In the genomic region with DNA sequence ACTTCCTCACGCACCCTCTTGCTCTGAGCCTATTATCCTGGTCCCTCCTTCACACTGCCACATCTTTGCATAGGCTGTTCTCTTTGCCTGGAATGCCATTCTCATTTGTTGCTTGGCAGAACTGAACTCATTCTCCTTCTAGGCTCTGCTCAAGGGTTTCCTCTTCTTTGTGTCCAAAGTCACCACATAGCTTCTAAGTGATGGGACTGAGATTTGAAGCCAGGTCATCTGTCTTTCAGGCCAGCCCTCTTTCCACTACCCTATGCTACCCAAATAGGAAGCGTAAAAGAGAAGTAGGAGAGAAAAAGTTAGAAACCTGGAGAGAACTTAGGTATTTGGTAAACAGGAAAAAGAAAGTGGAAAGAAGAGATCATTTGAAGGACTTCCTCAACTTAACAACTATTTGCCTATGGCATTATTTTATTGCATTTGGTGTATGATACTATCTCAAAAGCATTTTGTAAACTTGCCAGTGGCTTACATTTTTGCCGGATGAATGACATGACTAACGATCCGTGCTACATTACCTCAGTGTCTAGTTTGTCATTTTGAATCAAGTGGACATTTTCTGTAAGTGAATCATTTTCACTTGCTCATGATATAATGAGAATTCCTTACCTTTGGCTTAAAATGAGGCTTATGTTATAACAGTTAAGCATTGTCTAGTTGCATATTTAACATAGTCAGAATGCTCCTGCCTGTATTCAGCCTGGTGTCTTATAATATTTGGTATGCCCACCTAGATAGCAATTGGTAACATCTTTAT, we compare ENCODE assay signal across 1 cellular context.
TF ChIP-seq lines count a peak whose summit lies in the region.

No MANE protein-coding gene starts in this region.

TF ChIP-seq in HEK293, 187 proteins besides CTCF, POLR2A, EP300 and RAD21 (continued from another document and continues in another):
- TF ChIP-seq, protein P1, sequence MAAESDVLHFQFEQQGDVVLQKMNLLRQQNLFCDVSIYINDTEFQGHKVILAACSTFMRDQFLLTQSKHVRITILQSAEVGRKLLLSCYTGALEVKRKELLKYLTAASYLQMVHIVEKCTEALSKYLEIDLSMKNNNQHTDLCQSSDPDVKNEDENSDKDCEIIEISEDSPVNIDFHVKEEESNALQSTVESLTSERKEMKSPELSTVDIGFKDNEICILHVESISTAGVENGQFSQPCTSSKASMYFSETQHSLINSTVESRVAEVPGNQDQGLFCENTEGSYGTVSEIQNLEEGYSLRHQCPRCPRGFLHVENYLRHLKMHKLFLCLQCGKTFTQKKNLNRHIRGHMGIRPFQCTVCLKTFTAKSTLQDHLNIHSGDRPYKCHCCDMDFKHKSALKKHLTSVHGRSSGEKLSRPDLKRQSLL (tag by site-specific recombination; IDR thresholded peaks at IDR 0.05) = no peak; the same call in 1 of the 2 replicates
- TF ChIP-seq ZNF792 (tag by site-specific recombination; IDR thresholded peaks at IDR 0.05) = no peak
- peak; percentile 75; the same call in 1 of the 2 replicates for TF ChIP-seq ZNF184 (tag by site-specific recombination; IDR thresholded peaks at IDR 0.05)
- TF ChIP-seq, protein P2, sequence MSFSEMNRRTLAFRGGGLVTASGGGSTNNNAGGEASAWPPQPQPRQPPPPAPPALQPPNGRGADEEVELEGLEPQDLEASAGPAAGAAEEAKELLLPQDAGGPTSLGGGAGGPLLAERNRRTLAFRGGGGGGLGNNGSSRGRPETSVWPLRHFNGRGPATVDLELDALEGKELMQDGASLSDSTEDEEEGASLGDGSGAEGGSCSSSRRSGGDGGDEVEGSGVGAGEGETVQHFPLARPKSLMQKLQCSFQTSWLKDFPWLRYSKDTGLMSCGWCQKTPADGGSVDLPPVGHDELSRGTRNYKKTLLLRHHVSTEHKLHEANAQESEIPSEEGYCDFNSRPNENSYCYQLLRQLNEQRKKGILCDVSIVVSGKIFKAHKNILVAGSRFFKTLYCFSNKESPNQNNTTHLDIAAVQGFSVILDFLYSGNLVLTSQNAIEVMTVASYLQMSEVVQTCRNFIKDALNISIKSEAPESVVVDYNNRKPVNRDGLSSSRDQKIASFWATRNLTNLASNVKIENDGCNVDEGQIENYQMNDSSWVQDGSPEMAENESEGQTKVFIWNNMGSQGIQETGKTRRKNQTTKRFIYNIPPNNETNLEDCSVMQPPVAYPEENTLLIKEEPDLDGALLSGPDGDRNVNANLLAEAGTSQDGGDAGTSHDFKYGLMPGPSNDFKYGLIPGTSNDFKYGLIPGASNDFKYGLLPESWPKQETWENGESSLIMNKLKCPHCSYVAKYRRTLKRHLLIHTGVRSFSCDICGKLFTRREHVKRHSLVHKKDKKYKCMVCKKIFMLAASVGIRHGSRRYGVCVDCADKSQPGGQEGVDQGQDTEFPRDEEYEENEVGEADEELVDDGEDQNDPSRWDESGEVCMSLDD (tag by site-specific recombination; IDR thresholded peaks at IDR 0.05) = no peak
- TF ChIP-seq, protein P3, sequence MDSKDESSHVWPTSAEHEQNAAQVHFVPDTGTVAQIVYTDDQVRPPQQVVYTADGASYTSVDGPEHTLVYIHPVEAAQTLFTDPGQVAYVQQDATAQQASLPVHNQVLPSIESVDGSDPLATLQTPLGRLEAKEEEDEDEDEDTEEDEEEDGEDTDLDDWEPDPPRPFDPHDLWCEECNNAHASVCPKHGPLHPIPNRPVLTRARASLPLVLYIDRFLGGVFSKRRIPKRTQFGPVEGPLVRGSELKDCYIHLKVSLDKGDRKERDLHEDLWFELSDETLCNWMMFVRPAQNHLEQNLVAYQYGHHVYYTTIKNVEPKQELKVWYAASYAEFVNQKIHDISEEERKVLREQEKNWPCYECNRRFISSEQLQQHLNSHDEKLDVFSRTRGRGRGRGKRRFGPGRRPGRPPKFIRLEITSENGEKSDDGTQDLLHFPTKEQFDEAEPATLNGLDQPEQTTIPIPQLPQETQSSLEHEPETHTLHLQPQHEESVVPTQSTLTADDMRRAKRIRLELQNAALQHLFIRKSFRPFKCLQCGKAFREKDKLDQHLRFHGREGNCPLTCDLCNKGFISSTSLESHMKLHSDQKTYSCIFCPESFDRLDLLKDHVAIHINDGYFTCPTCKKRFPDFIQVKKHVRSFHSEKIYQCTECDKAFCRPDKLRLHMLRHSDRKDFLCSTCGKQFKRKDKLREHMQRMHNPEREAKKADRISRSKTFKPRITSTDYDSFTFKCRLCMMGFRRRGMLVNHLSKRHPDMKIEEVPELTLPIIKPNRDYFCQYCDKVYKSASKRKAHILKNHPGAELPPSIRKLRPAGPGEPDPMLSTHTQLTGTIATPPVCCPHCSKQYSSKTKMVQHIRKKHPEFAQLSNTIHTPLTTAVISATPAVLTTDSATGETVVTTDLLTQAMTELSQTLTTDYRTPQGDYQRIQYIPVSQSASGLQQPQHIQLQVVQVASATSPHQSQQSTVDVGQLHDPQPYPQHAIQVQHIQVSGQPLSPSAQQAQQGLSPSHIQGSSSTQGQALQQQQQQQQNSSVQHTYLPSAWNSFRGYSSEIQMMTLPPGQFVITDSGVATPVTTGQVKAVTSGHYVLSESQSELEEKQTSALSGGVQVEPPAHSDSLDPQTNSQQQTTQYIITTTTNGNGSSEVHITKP (tag by site-specific recombination; IDR thresholded peaks at IDR 0.05) = 0 out of 2 replicates have a peak, but pooled peaks have one; percentile 7
- 0 out of 2 replicates have a peak, but pooled peaks have one; percentile 80 for TF ChIP-seq ZNF391 (tag by site-specific recombination; IDR thresholded peaks at IDR 0.05; ENCODE audit: borderline replicate concordance, low read depth)
- TF ChIP-seq IKZF3 (tag by site-specific recombination; IDR thresholded peaks at IDR 0.05) = peak; percentile 59
- TF ChIP-seq, protein P4, sequence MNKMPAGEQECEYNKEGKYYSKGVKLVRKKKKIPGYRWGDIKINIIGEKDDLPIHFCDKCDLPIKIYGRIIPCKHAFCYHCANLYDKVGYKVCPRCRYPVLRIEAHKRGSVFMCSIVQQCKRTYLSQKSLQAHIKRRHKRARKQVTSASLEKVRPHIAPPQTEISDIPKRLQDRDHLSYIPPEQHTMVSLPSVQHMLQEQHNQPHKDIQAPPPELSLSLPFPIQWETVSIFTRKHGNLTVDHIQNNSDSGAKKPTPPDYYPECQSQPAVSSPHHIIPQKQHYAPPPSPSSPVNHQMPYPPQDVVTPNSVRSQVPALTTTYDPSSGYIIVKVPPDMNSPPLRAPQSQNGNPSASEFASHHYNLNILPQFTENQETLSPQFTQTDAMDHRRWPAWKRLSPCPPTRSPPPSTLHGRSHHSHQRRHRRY (tag by site-specific recombination; IDR thresholded peaks at IDR 0.05) = no peak
- TF ChIP-seq ZNF10 (tag by site-specific recombination; IDR thresholded peaks at IDR 0.05) = peak; percentile 31; the same call in 1 of the 2 replicates
- TF ChIP-seq ZNF354C (tag by site-specific recombination; IDR thresholded peaks at IDR 0.05; ENCODE audit: borderline replicate concordance, low read depth) = no peak
- TF ChIP-seq FEZF1 (tag by site-specific recombination; IDR thresholded peaks at IDR 0.05) = peak; percentile 70
- TF ChIP-seq ZEB2 (tag by site-specific recombination; IDR thresholded peaks at IDR 0.05) = peak; percentile 97
- TF ChIP-seq, protein P5, sequence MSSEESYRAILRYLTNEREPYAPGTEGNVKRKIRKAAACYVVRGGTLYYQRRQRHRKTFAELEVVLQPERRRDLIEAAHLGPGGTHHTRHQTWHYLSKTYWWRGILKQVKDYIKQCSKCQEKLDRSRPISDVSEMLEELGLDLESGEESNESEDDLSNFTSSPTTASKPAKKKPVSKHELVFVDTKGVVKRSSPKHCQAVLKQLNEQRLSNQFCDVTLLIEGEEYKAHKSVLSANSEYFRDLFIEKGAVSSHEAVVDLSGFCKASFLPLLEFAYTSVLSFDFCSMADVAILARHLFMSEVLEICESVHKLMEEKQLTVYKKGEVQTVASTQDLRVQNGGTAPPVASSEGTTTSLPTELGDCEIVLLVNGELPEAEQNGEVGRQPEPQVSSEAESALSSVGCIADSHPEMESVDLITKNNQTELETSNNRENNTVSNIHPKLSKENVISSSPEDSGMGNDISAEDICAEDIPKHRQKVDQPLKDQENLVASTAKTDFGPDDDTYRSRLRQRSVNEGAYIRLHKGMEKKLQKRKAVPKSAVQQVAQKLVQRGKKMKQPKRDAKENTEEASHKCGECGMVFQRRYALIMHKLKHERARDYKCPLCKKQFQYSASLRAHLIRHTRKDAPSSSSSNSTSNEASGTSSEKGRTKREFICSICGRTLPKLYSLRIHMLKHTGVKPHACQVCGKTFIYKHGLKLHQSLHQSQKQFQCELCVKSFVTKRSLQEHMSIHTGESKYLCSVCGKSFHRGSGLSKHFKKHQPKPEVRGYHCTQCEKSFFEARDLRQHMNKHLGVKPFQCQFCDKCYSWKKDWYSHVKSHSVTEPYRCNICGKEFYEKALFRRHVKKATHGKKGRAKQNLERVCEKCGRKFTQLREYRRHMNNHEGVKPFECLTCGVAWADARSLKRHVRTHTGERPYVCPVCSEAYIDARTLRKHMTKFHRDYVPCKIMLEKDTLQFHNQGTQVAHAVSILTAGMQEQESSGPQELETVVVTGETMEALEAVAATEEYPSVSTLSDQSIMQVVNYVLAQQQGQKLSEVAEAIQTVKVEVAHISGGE (tag by site-specific recombination; conservative IDR thresholded peaks at IDR 0.05; ENCODE audit: low read depth) = no peak
- no peak for TF ChIP-seq MZF1 (tag by site-specific recombination; IDR thresholded peaks at IDR 0.05; ENCODE audit: borderline replicate concordance)
- TF ChIP-seq ZNF311 (tag by site-specific recombination; IDR thresholded peaks at IDR 0.05; ENCODE audit: borderline replicate concordance) = no peak
- no peak for TF ChIP-seq ZNF555 (tag by site-specific recombination; conservative IDR thresholded peaks at IDR 0.05)
- peak; percentile 95 for TF ChIP-seq ZNF366 (tag by site-specific recombination; conservative IDR thresholded peaks at IDR 0.05)
- TF ChIP-seq, protein P6, sequence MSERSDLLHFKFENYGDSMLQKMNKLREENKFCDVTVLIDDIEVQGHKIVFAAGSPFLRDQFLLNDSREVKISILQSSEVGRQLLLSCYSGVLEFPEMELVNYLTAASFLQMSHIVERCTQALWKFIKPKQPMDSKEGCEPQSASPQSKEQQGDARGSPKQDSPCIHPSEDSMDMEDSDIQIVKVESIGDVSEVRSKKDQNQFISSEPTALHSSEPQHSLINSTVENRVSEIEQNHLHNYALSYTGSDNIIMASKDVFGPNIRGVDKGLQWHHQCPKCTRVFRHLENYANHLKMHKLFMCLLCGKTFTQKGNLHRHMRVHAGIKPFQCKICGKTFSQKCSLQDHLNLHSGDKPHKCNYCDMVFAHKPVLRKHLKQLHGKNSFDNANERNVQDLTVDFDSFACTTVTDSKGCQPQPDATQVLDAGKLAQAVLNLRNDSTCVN (tag by site-specific recombination; optimal IDR thresholded peaks at IDR 0.05) = no peak
- TF ChIP-seq SP3 (tag by site-specific recombination; IDR thresholded peaks at IDR 0.05) = peak; percentile 58
- TF ChIP-seq, protein P7, sequence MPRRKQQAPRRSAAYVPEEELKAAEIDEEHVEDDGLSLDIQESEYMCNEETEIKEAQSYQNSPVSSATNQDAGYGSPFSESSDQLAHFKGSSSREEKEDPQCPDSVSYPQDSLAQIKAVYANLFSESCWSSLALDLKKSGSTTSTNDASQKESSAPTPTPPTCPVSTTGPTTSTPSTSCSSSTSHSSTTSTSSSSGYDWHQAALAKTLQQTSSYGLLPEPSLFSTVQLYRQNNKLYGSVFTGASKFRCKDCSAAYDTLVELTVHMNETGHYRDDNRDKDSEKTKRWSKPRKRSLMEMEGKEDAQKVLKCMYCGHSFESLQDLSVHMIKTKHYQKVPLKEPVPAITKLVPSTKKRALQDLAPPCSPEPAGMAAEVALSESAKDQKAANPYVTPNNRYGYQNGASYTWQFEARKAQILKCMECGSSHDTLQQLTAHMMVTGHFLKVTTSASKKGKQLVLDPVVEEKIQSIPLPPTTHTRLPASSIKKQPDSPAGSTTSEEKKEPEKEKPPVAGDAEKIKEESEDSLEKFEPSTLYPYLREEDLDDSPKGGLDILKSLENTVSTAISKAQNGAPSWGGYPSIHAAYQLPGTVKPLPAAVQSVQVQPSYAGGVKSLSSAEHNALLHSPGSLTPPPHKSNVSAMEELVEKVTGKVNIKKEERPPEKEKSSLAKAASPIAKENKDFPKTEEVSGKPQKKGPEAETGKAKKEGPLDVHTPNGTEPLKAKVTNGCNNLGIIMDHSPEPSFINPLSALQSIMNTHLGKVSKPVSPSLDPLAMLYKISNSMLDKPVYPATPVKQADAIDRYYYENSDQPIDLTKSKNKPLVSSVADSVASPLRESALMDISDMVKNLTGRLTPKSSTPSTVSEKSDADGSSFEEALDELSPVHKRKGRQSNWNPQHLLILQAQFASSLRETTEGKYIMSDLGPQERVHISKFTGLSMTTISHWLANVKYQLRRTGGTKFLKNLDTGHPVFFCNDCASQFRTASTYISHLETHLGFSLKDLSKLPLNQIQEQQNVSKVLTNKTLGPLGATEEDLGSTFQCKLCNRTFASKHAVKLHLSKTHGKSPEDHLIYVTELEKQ (tag by site-specific recombination; IDR thresholded peaks at IDR 0.05; ENCODE audit: borderline replicate concordance) = peak; percentile 97
- TF ChIP-seq REPIN1 (tag by site-specific recombination; IDR thresholded peaks at IDR 0.05; ENCODE audit: low read depth) = no peak
- TF ChIP-seq ZNF324 (tag by site-specific recombination; IDR thresholded peaks at IDR 0.05) = 0 out of 2 replicates have a peak, but pooled peaks have one; percentile 24
- TF ChIP-seq, protein P8, sequence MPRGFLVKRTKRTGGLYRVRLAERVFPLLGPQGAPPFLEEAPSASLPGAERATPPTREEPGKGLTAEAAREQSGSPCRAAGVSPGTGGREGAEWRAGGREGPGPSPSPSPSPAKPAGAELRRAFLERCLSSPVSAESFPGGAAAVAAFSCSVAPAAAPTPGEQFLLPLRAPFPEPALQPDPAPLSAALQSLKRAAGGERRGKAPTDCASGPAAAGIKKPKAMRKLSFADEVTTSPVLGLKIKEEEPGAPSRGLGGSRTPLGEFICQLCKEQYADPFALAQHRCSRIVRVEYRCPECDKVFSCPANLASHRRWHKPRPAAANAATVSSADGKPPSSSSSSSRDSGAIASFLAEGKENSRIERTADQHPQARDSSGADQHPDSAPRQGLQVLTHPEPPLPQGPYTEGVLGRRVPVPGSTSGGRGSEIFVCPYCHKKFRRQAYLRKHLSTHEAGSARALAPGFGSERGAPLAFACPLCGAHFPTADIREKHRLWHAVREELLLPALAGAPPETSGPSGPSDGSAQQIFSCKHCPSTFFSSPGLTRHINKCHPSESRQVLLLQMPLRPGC (tag by site-specific recombination; IDR thresholded peaks at IDR 0.05) = peak; percentile 94
- TF ChIP-seq, protein P9, sequence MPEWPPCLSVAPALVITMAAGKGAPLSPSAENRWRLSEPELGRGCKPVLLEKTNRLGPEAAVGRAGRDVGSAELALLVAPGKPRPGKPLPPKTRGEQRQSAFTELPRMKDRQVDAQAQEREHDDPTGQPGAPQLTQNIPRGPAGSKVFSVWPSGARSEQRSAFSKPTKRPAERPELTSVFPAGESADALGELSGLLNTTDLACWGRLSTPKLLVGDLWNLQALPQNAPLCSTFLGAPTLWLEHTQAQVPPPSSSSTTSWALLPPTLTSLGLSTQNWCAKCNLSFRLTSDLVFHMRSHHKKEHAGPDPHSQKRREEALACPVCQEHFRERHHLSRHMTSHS (tag by site-specific recombination; IDR thresholded peaks at IDR 0.05) = no peak
- no peak for TF ChIP-seq ZNF548 (tag by site-specific recombination; IDR thresholded peaks at IDR 0.05)
- TF ChIP-seq ZNF48 (tag by site-specific recombination; IDR thresholded peaks at IDR 0.05) = no peak
- no peak for TF ChIP-seq ZNF140 (tag by site-specific recombination; IDR thresholded peaks at IDR 0.05)
- no peak for TF ChIP-seq ZNF133 (tag by site-specific recombination; IDR thresholded peaks at IDR 0.05)
